Comparison of ENCODE assay signal across 24 cellular contexts in genomic region chr6:2589171-2589661, GRCh38.
DNase-seq lines count a peak whose midpoint lies in the region; ATAC-seq and TF ChIP-seq lines count a peak whose summit lies in the region.
"Had no signal": no experiment of that assay in that cellular context is flagged by ENCODE, and none has a peak within 500 bp of the region (broad histone marks: within the 10 kb centered on the region; RNA-seq: fewer than 3 reads in every experiment).

No MANE protein-coding gene starts in this region.

- H3K4me3 ChIP-seq in breast epithelium (no peak overlapping the region), iPS-15b (ENCODE audit: low read depth, low read length) (peak overlapping the region; percentile 35)
- H3K4me3 ChIP-seq: GM23248, psoas muscle, SJCRH30 had no signal

- H3K36me3 ChIP-seq in breast epithelium (no peaks in the 10 kb centered on the region), iPS-15b (ENCODE audit: control insufficient read depth, insufficient read depth, low read length) (peaks cover 2% of the 10 kb centered on the region)
- H3K36me3 ChIP-seq: SJCRH30 had no signal

- TF ChIP-seq POLR2A in breast epithelium (IDR thresholded peaks at IDR 0.05), result no peak

- POLR2A ChIA-PET in MCF 10A (lab: Yijun Ruan, JAX), result interaction anchor here (1.6 kb wide), 1 partner anchor 19 kb away, joined by 3 read pairs; no protein-coding TSS in a partner anchor

- no peak for ATAC-seq in GM21717 (IDR thresholded peaks at IDR 0.05; ENCODE audit: unreplicated experiment)
- no peak for ATAC-seq in GM18867 (IDR thresholded peaks at IDR 0.05; ENCODE audit: unreplicated experiment)
- ATAC-seq: activated CD4-positive, CD25-positive, alpha-beta regulatory T cell treated with anti-CD3 and anti-CD28 coated beads, Interleukin-2, amount 50 U/mL, for 24 hours; activated CD8-positive, alpha-beta T cell treated with anti-CD3 and anti-CD28 coated beads for 36 hours; activated naive CD8-positive, alpha-beta T cell treated with anti-CD3 and anti-CD28 coated beads, Interleukin-2, amount 50 U/mL, for 24 hours; CD8-positive, alpha-beta T cell; psoas muscle; T-cell had no signal

- H3K4me3 Mint-ChIP-seq in MCF 10A (ENCODE audit: unreplicated experiment), result no peak overlapping the region
- no peak overlapping the region for H3K4me3 Mint-ChIP-seq in chondrocyte (ENCODE audit: unreplicated experiment)
- H3K4me3 Mint-ChIP-seq: activated CD8-positive, alpha-beta T cell treated with anti-CD3 and anti-CD28 coated beads for 36 hours; activated naive CD8-positive, alpha-beta T cell treated with anti-CD3 and anti-CD28 coated beads, Interleukin-2, amount 50 U/mL, for 24 hours; CD8-positive, alpha-beta T cell; memory B cell; T-cell had no signal

- H3K27ac Mint-ChIP-seq in MCF 10A (ENCODE audit: low read depth, unreplicated experiment) (no peak overlapping the region), chondrocyte (ENCODE audit: unreplicated experiment) (no peak overlapping the region)
- H3K27ac Mint-ChIP-seq: activated CD8-positive, alpha-beta T cell treated with anti-CD3 and anti-CD28 coated beads for 36 hours; activated naive CD8-positive, alpha-beta T cell treated with anti-CD3 and anti-CD28 coated beads, Interleukin-2, amount 50 U/mL, for 24 hours; CD8-positive, alpha-beta T cell; memory B cell; T-cell had no signal

- TF ChIP-seq CTCF in MCF 10A (IDR thresholded peaks at IDR 0.05; ENCODE audit: unreplicated experiment) (no peak), breast epithelium (IDR thresholded peaks at IDR 0.05) (no peak), chondrocyte (IDR thresholded peaks at IDR 0.05) (no peak)

- H3K4me1 Mint-ChIP-seq in MCF 10A (ENCODE audit: insufficient read depth, unreplicated experiment) (no peaks in the 10 kb centered on the region), chondrocyte (ENCODE audit: low read depth) (peaks cover 6% of the 10 kb centered on the region)
- H3K4me1 Mint-ChIP-seq: activated naive CD8-positive, alpha-beta T cell treated with anti-CD3 and anti-CD28 coated beads, Interleukin-2, amount 50 U/mL, for 24 hours; T-cell had no signal

- H3K9me3 ChIP-seq in breast epithelium, result peaks cover 0 to 10% of the 10 kb centered on the region in 2 donors
- no peaks in the 10 kb centered on the region for H3K9me3 ChIP-seq in iPS-15b (ENCODE audit: control insufficient read depth, insufficient read depth, low read length)
- H3K9me3 ChIP-seq: SJCRH30 had no signal

- CTCF ChIA-PET in MCF 10A (lab: Yijun Ruan, JAX), result interaction anchor here (0.9 kb wide), 1 partner anchor 15 kb away, joined by 3 read pairs; no protein-coding TSS in a partner anchor

- H3K27me3 ChIP-seq in breast epithelium, result no peaks in the 10 kb centered on the region
- H3K27me3 ChIP-seq in iPS-15b (ENCODE audit: control insufficient read depth, insufficient read depth, low read length), result no peaks in the 10 kb centered on the region
- H3K27me3 ChIP-seq: SJCRH30 had no signal

- DNase-seq in MCF 10A (ENCODE audit: unreplicated experiment) (peak; percentile 82), breast epithelium (ENCODE audit: low spot score in 2 of 2) (no peak), chondrocyte (ENCODE audit: low spot score) (peak; percentile 61), NCI-H446 treated with DMSO at 0.1 percent for 48 hours (lab: John Stamatoyannopoulos, UW) (no peak), cardiac septum (ENCODE audit: low spot score) (no peak)
- DNase-seq: activated CD8-positive, alpha-beta T cell treated with anti-CD3 and anti-CD28 coated beads for 36 hours; activated gamma-delta T cell treated with Interleukin-2 at 50 U/mL for 16 hours; activated naive CD8-positive, alpha-beta T cell treated with anti-CD3 and anti-CD28 coated beads, Interleukin-2, amount 50 U/mL, for 24 hours; AML-193; CD8-positive, alpha-beta T cell; DMS153; effector memory CD4-positive, alpha-beta T cell; GM23248; MV-4-11; NCI-H748 treated with DMSO at 0.1 percent for 48 hours; psoas muscle; SJCRH30; T-cell; trophoblast cell had no signal

- H3K4me1 ChIP-seq in breast epithelium (no peaks in the 10 kb centered on the region), iPS-15b (ENCODE audit: control insufficient read depth, insufficient read depth, low read length) (peaks cover 15% of the 10 kb centered on the region)
- H3K4me1 ChIP-seq: psoas muscle, SJCRH30 had no signal

- H3K27me3 Mint-ChIP-seq in MCF 10A (ENCODE audit: insufficient read depth, unreplicated experiment) (no peaks in the 10 kb centered on the region), chondrocyte (ENCODE audit: low read depth) (no peaks in the 10 kb centered on the region)

- H3K9ac ChIP-seq in iPS-15b (ENCODE audit: low read depth, low read length), result no peak overlapping the region
- H3K9ac ChIP-seq: GM23248 had no signal

- H3K9me3 Mint-ChIP-seq in MCF 10A (ENCODE audit: unreplicated experiment) (peaks cover 11% of the 10 kb centered on the region), chondrocyte (ENCODE audit: low read depth) (peaks cover 34% of the 10 kb centered on the region)
- H3K9me3 Mint-ChIP-seq: activated CD8-positive, alpha-beta T cell treated with anti-CD3 and anti-CD28 coated beads for 36 hours; activated naive CD8-positive, alpha-beta T cell treated with anti-CD3 and anti-CD28 coated beads, Interleukin-2, amount 50 U/mL, for 24 hours; CD8-positive, alpha-beta T cell had no signal

- BruUV-seq in MCF 10A (replicated peaks; lab: Mats Ljungman, UMichigan), result no TSS peak

- intact Hi-C loops in MCF 10A (cut with micrococcal nuclease) (no loop called here), breast epithelium (cut with DNase I; ENCODE audit: low total_unique reads) (no loop called here), cardiac septum (cut with DNase I) (no loop called here)

- peak overlapping the region in 1 of 2 donors; percentile 43 for H3K27ac ChIP-seq in breast epithelium
- H3K27ac ChIP-seq: GM23248, psoas muscle, SJCRH30 had no signal

- no peaks in the 10 kb centered on the region for H3K36me3 Mint-ChIP-seq in MCF 10A (ENCODE audit: insufficient read depth, unreplicated experiment)
- peaks cover 16% of the 10 kb centered on the region for H3K36me3 Mint-ChIP-seq in chondrocyte (ENCODE audit: low read depth)
- H3K36me3 Mint-ChIP-seq: CD8-positive, alpha-beta T cell; memory B cell; T-cell had no signal

Comparison
In these comparisons a context has a peak if more than half of its experiments do, and no peak if none do; other contexts are left out.
1. DNase-seq: peak in MCF 10A (single experiment) and chondrocyte (single experiment); none in breast epithelium (0 of 2), NCI-H446 treated with DMSO at 0.1 percent for 48 hours (single experiment) and cardiac septum (single experiment).